In the genomic region with DNA sequence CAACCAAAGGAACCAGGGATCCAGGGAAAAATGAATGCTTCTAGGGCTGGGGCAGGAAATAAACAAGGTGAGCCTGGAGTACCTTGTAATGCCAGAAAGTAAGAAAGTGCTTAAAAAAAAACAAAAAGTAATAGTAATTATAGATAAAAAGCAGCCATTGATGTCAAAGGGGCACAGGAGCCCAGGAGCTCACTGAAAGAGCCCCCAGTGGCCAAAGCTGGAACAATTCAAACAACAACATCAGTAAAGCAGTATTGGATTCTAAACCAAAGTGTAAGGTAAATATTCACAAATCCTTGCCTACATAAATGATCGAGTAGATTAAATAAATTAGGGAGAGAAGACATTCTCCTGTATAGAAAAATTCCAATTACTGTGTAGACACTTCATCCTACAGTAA, we compare ENCODE assay signal across 14 cellular contexts.
DNase-seq lines count a peak whose midpoint lies in the region; ATAC-seq, FAIRE-seq and TF ChIP-seq lines count a peak whose summit lies in the region.
"Had no signal": no experiment of that assay in that cellular context is flagged by ENCODE, and none has a peak within 500 bp of the region (broad histone marks: within the 10 kb centered on the region; RNA-seq: fewer than 3 reads in every experiment).

No MANE protein-coding gene starts in this region.

- POLR2A ChIA-PET in endothelial cell of umbilical vein (lab: Charles Lee) = no interaction called here

- dilution Hi-C loops in endothelial cell of umbilical vein (cut with MboI; ENCODE audit: extremely low pct_ligation_motif_present, low sequenced_read_pairs) = no loop called here

- H3K9ac ChIP-seq in OCI-LY1 (ENCODE audit: low read length) = no peak overlapping the region
- no peak overlapping the region for H3K9ac ChIP-seq in endothelial cell of umbilical vein (replicated peaks; ENCODE audit: extremely low read depth, insufficient read depth, low read length)

- CTCF ChIA-PET in endothelial cell of umbilical vein (lab: Charles Lee) = interaction anchor here (0.6 to 2.4 kb wide), 13 partner anchors 10 to 771 kb away, joined by 3 to 16 read pairs (median 4); no protein-coding TSS in a partner anchor

- H4K20me1 ChIP-seq in OCI-LY1 (ENCODE audit: insufficient read depth, low read length) = no peaks in the 10 kb centered on the region
- no peaks in the 10 kb centered on the region for H4K20me1 ChIP-seq in endothelial cell of umbilical vein (replicated peaks; ENCODE audit: control insufficient read depth, extremely low read depth, insufficient read depth, low read length)

- H3K4me2 ChIP-seq in OCI-LY1 (ENCODE audit: low read length) (no peak overlapping the region), endothelial cell of umbilical vein (ENCODE audit: insufficient read depth, low read length) (no peak overlapping the region)

- BruUV-seq in endothelial cell of umbilical vein (replicated peaks; lab: Mats Ljungman, UMichigan) = no TSS peak

- H3K9me1 ChIP-seq in endothelial cell of umbilical vein (replicated peaks; ENCODE audit: control insufficient read depth, extremely low read depth, insufficient read depth, low read length) = no peaks in the 10 kb centered on the region

- H3K9me2 ChIP-seq in OCI-LY1 (ENCODE audit: low read depth, low read length) = no peaks in the 10 kb centered on the region

- no peaks in the 10 kb centered on the region for H3K79me2 ChIP-seq in OCI-LY1 (ENCODE audit: insufficient read depth, low read length)
- no peaks in the 10 kb centered on the region for H3K79me2 ChIP-seq in endothelial cell of umbilical vein (ENCODE audit: control insufficient read depth, insufficient read depth, low read length)

- H3K36me3 ChIP-seq in left ventricle myocardium inferior = no peaks in the 10 kb centered on the region
- H3K36me3 ChIP-seq in OCI-LY1 (ENCODE audit: insufficient read depth, low read length) = no peaks in the 10 kb centered on the region
- H3K36me3 ChIP-seq in endothelial cell of umbilical vein (ENCODE audit: control insufficient read depth in 2 of 2, extremely low read depth in 1 of 2, insufficient read depth in 2 of 2, low read length in 2 of 2) = no peaks in the 10 kb centered on the region
- no peaks in the 10 kb centered on the region for H3K36me3 ChIP-seq in upper lobe of right lung
- H3K36me3 ChIP-seq: spleen had no signal

- TF ChIP-seq CTCF in left ventricle myocardium inferior (IDR thresholded peaks at IDR 0.05; ENCODE audit: borderline replicate concordance) = peak; percentile 27
- TF ChIP-seq CTCF in OCI-LY1 (IDR thresholded peaks at IDR 0.05; ENCODE audit: low read length) = peak; percentile 43
- peak; percentile 33 to 39 for TF ChIP-seq CTCF in endothelial cell of umbilical vein (IDR thresholded peaks at IDR 0.05; ENCODE audit: extremely low read depth in 1 of 2, insufficient read depth in 1 of 2, low read depth in 1 of 2, low read length in 2 of 2)
- TF ChIP-seq CTCF in upper lobe of right lung (IDR thresholded peaks at IDR 0.05) = peak; percentile 21

- ATAC-seq in Right ventricle myocardium superior (ENCODE audit: poor library complexity) (no peak), upper lobe of right lung (no peak), GM18498 (IDR thresholded peaks at IDR 0.05; ENCODE audit: unreplicated experiment) (no peak)

- TF ChIP-seq POLR2A in endothelial cell of umbilical vein (IDR thresholded peaks at IDR 0.05; ENCODE audit: low read depth, low read length) = no peak
- no peak for TF ChIP-seq POLR2A in erythroblast (IDR thresholded peaks at IDR 0.05; ENCODE audit: low read length)

- no peak overlapping the region for H3K27ac ChIP-seq in left ventricle myocardium inferior (replicated peaks)
- no peak overlapping the region for H3K27ac ChIP-seq in OCI-LY1 (ENCODE audit: low read depth, low read length, poor library complexity, severe bottlenecking)
- H3K27ac ChIP-seq in endothelial cell of umbilical vein (ENCODE audit: insufficient read depth, low read depth, low read length) = no peak overlapping the region
- H3K27ac ChIP-seq in upper lobe of right lung = no peak overlapping the region
- H3K27ac ChIP-seq: RWPE1, spleen had no signal

- peaks cover 24% of the 10 kb centered on the region for H3K9me3 ChIP-seq in left ventricle myocardium inferior (replicated peaks)
- no peaks in the 10 kb centered on the region for H3K9me3 ChIP-seq in OCI-LY1 (ENCODE audit: low read length)
- no peaks in the 10 kb centered on the region for H3K9me3 ChIP-seq in endothelial cell of umbilical vein (replicated peaks; ENCODE audit: control insufficient read depth, insufficient read depth, low read length)
- no peaks in the 10 kb centered on the region for H3K9me3 ChIP-seq in upper lobe of right lung

- intact Hi-C loops in left ventricle myocardium inferior (cut with micrococcal nuclease) = no loop called here
- intact Hi-C loops in Right ventricle myocardium superior (cut with DNase I) = no loop called here
- intact Hi-C loops in endothelial cell of umbilical vein (cut with micrococcal nuclease) = no loop called here
- intact Hi-C loops in upper lobe of right lung (cut with DNase I) = no loop called here

- H3K27me3 ChIP-seq in left ventricle myocardium inferior (ENCODE audit: low read depth) = peaks cover 34% of the 10 kb centered on the region
- no peaks in the 10 kb centered on the region for H3K27me3 ChIP-seq in OCI-LY1 (ENCODE audit: insufficient read depth, low read length)
- H3K27me3 ChIP-seq in endothelial cell of umbilical vein (ENCODE audit: control insufficient read depth in 2 of 2, insufficient read depth in 2 of 2, low read length in 2 of 2) = peaks cover 23 to 35% of the 10 kb centered on the region in 2 experiments
- H3K27me3 ChIP-seq in upper lobe of right lung = no peaks in the 10 kb centered on the region

- no peak for FAIRE-seq in endothelial cell of umbilical vein (lab: Jason Lieb, UNC)

- no peaks in the 10 kb centered on the region for H3K4me1 ChIP-seq in left ventricle myocardium inferior
- H3K4me1 ChIP-seq in OCI-LY1 (ENCODE audit: insufficient read depth, low read length, severe bottlenecking) = no peaks in the 10 kb centered on the region
- no peaks in the 10 kb centered on the region for H3K4me1 ChIP-seq in endothelial cell of umbilical vein (ENCODE audit: control insufficient read depth, extremely low read depth, insufficient read depth, low read length)
- H3K4me1 ChIP-seq in upper lobe of right lung = no peaks in the 10 kb centered on the region
- H3K4me1 ChIP-seq: spleen had no signal

- no peak overlapping the region for H3K4me3 ChIP-seq in left ventricle myocardium inferior
- no peak overlapping the region for H3K4me3 ChIP-seq in OCI-LY1 (ENCODE audit: low read depth, low read length, poor library complexity, severe bottlenecking)
- H3K4me3 ChIP-seq in endothelial cell of umbilical vein (replicated peaks in 1 of 3; ENCODE audit: insufficient read depth in 1 of 3, low read depth in 1 of 3, low read length in 3 of 3) = no peak overlapping the region
- no peak overlapping the region for H3K4me3 ChIP-seq in upper lobe of right lung
- H3K4me3 ChIP-seq: spleen had no signal

- no peaks in the 10 kb centered on the region for H3F3A ChIP-seq in OCI-LY1 (ENCODE audit: insufficient read depth, low read length)

- DNase-seq in left ventricle myocardium inferior (no peak), Right ventricle myocardium superior (no peak), endothelial cell of umbilical vein (ENCODE audit: low read depth, low spot score) (no peak), upper lobe of right lung (no peak), erythroblast (lab: John Stamatoyannopoulos, UW) (no peak)
- no peak for DNase-seq in activated CD8-positive, alpha-beta memory T cell treated with anti-CD3 and anti-CD28 coated beads, Interleukin-2, amount 50 U/mL, for 4 hours
- DNase-seq: activated gamma-delta T cell treated with Interleukin-2 at 50 U/mL for 16 hours; hypothalamus; NCI-H2029 treated with DMSO at 0.1 percent for 48 hours; spleen; stimulated activated CD8-positive, alpha-beta memory T cell treated with anti-CD3 and anti-CD28 coated beads, Interleukin-4, amount 100 ng/mL, for 48 hours had no signal

- H2AFZ ChIP-seq in OCI-LY1 (ENCODE audit: low read length) = no peak overlapping the region
- H2AFZ ChIP-seq in endothelial cell of umbilical vein (ENCODE audit: low read depth, low read length) = no peak overlapping the region

TF ChIP-seq in endothelial cell of umbilical vein, 7 proteins besides CTCF, POLR2A, EP300 and RAD21:
- TF ChIP-seq GATA2 (IDR thresholded peaks at IDR 0.05; ENCODE audit: insufficient read depth, insufficient read length, low read depth, low read length) (no peak), JUN (IDR thresholded peaks at IDR 0.05; ENCODE audit: borderline replicate concordance, insufficient read depth, insufficient read length, low read depth) (no peak), FOS (IDR thresholded peaks at IDR 0.05; ENCODE audit: borderline replicate concordance, insufficient read depth, low read length) (no peak), MAX (IDR thresholded peaks at IDR 0.05; ENCODE audit: insufficient read depth, insufficient read length) (no peak), MYC (IDR thresholded peaks at IDR 0.05; ENCODE audit: low read depth, low read length) (no peak), EZH2 (IDR thresholded peaks at IDR 0.05; ENCODE audit: borderline replicate concordance, low read depth, low read length, severe bottlenecking) (no peak), POLR2AphosphoS5 (IDR thresholded peaks at IDR 0.05; ENCODE audit: insufficient read depth, low read depth, low read length) (no peak)
